Comparison of ENCODE assay signal across 18 cellular contexts in genomic region chr20:37318046-37318445, GRCh38. TPM values are rescaled to one million over a fixed set of nuclear protein-coding genes. Genes with fewer than 3 reads are reported as not detected.
A peak's percentile ranks its signal among the peaks of the same experiment; 100 is the strongest.
DNase-seq lines count a peak whose midpoint lies in the region; ATAC-seq and TF ChIP-seq lines count a peak whose summit lies in the region.
"Had no signal": no experiment of that assay in that cellular context is flagged by ENCODE, and none has a peak within 500 bp of the region (broad histone marks: within the 10 kb centered on the region; RNA-seq: fewer than 3 reads in every experiment).

No MANE protein-coding gene starts in this region.

- no peaks in the 10 kb centered on the region for H3K9me3 ChIP-seq in neural progenitor cell (ENCODE audit: low read depth)
- H3K9me3 ChIP-seq: breast epithelium, gastrocnemius medialis, ovary had no signal

- H4K20me1 ChIP-seq in GM23338 (replicated peaks; ENCODE audit: insufficient read depth) (peaks cover 8% of the 10 kb centered on the region; the same call in 1 of the 2 replicates), neural progenitor cell (ENCODE audit: low read depth) (no peaks in the 10 kb centered on the region)

- DNase-seq in CD14-positive monocyte (ENCODE audit: low spot score), result peak; percentile 37
- DNase-seq in GM23338 (ENCODE audit: low spot score), result no peak
- DNase-seq in activated naive CD8-positive, alpha-beta T cell treated with anti-CD3 and anti-CD28 coated beads, Interleukin-2, amount 50 U/mL, for 24 hours, result no peak
- no peak for DNase-seq in neural progenitor cell (ENCODE audit: low spot score)
- no peak for DNase-seq in NCI-H146 treated with DMSO at 0.1 percent for 48 hours (lab: John Stamatoyannopoulos, UW; ENCODE audit: unreplicated experiment)
- DNase-seq: activated CD4-positive, alpha-beta memory T cell treated with anti-CD3 and anti-CD28 coated beads for 36 hours; gastrocnemius medialis; left ventricle myocardium superior; NCI-H187 treated with DMSO at 0.1 percent for 48 hours; NCI-H446; stimulated activated CD4-positive, alpha-beta T cell treated with anti-CD3 and anti-CD28 coated beads, Interleukin-1b, Interleukin-23, amount 100 ng/mL, for 48 hours had no signal

- H2AFZ ChIP-seq in GM23338 (no peak overlapping the region), neural progenitor cell (replicated peaks) (no peak overlapping the region)

- H3K27ac Mint-ChIP-seq in CD14-positive monocyte, result peak overlapping the region; percentile 72 to 97 (median 84)
- H3K27ac Mint-ChIP-seq in GM23338, result peak overlapping the region; percentile 3; the same call in 1 of the 2 replicates
- H3K27ac Mint-ChIP-seq in activated naive CD8-positive, alpha-beta T cell treated with anti-CD3 and anti-CD28 coated beads, Interleukin-2, amount 50 U/mL, for 24 hours, result peak overlapping the region; percentile 44
- H3K27ac Mint-ChIP-seq in neural progenitor cell, result peak overlapping the region; percentile 60
- H3K27ac Mint-ChIP-seq: activated CD4-positive, alpha-beta memory T cell treated with anti-CD3 and anti-CD28 coated beads for 36 hours had no signal

- H3K4me1 ChIP-seq in GM23338 (ENCODE audit: insufficient read depth), result peaks cover 20% of the 10 kb centered on the region
- peaks cover 43% of the 10 kb centered on the region for H3K4me1 ChIP-seq in neural progenitor cell

- no peak overlapping the region for H3K9ac ChIP-seq in neural progenitor cell

- H3K36me3 ChIP-seq in GM23338 (ENCODE audit: insufficient read depth) (no peaks in the 10 kb centered on the region; the same call in 1 of the 2 replicates), neural progenitor cell (no peaks in the 10 kb centered on the region)
- H3K36me3 ChIP-seq: breast epithelium, ovary had no signal

- peak overlapping the region; percentile 85 for H3K27ac ChIP-seq in GM23338 (ENCODE audit: low read depth)
- peak overlapping the region; percentile 84 for H3K27ac ChIP-seq in neural progenitor cell
- H3K27ac ChIP-seq: gastrocnemius medialis, ovary had no signal

- H3K9me3 Mint-ChIP-seq in CD14-positive monocyte (peaks cover 0 to 2% (median 0%) of the 10 kb centered on the region in 7 donors), GM23338 (no peaks in the 10 kb centered on the region), neural progenitor cell (peaks cover 4% of the 10 kb centered on the region)
- no peaks in the 10 kb centered on the region for H3K9me3 Mint-ChIP-seq in activated naive CD8-positive, alpha-beta T cell treated with anti-CD3 and anti-CD28 coated beads, Interleukin-2, amount 50 U/mL, for 24 hours

- TF ChIP-seq CTCF in CD14-positive monocyte (IDR thresholded peaks at IDR 0.05) (no peak), GM23338 (conservative IDR thresholded peaks at IDR 0.05; ENCODE audit: low read depth in 2 of 2) (no peak), neural progenitor cell (IDR thresholded peaks at IDR 0.05) (no peak)

- intact Hi-C loops in CD14-positive monocyte (cut with micrococcal nuclease), result loop anchor here (2.0 to 10.0 kb wide), 2 partner anchors 15 to 67 kb away; no protein-coding TSS in a partner anchor

- peaks cover 0 to 2% (median 0%) of the 10 kb centered on the region in 3 donors for H3K27me3 Mint-ChIP-seq in CD14-positive monocyte (ENCODE audit: low read depth in 3 of 3)
- peaks cover 7% of the 10 kb centered on the region for H3K27me3 Mint-ChIP-seq in GM23338 (ENCODE audit: insufficient read depth, low read depth, poor library complexity)
- H3K27me3 Mint-ChIP-seq in activated naive CD8-positive, alpha-beta T cell treated with anti-CD3 and anti-CD28 coated beads, Interleukin-2, amount 50 U/mL, for 24 hours, result no peaks in the 10 kb centered on the region
- H3K27me3 Mint-ChIP-seq in neural progenitor cell (ENCODE audit: insufficient read depth, low read depth), result peaks cover 12% of the 10 kb centered on the region
- H3K27me3 Mint-ChIP-seq: activated CD4-positive, alpha-beta memory T cell treated with anti-CD3 and anti-CD28 coated beads for 36 hours had no signal

- no peak for ATAC-seq in GM23338
- ATAC-seq in activated naive CD8-positive, alpha-beta T cell treated with anti-CD3 and anti-CD28 coated beads, Interleukin-2, amount 50 U/mL, for 24 hours, result no peak
- no peak for ATAC-seq in GM21619 (IDR thresholded peaks at IDR 0.05; ENCODE audit: unreplicated experiment)
- no peak for ATAC-seq in HG03520 (IDR thresholded peaks at IDR 0.05; ENCODE audit: unreplicated experiment)
- ATAC-seq: gastrocnemius medialis, left ventricle myocardium superior, sciatic nerve had no signal

- H3K4me1 Mint-ChIP-seq in CD14-positive monocyte (peaks cover 56% of the 10 kb centered on the region), GM23338 (peaks cover 38% of the 10 kb centered on the region), neural progenitor cell (peaks cover 37% of the 10 kb centered on the region)
- H3K4me1 Mint-ChIP-seq in activated naive CD8-positive, alpha-beta T cell treated with anti-CD3 and anti-CD28 coated beads, Interleukin-2, amount 50 U/mL, for 24 hours, result peaks cover 30% of the 10 kb centered on the region

- no peaks in the 10 kb centered on the region for H3K27me3 ChIP-seq in GM23338 (ENCODE audit: insufficient read depth)
- H3K27me3 ChIP-seq in neural progenitor cell, result no peaks in the 10 kb centered on the region
- H3K27me3 ChIP-seq: breast epithelium, gastrocnemius medialis, ovary had no signal

- H3K36me3 Mint-ChIP-seq in CD14-positive monocyte, result peaks cover 50 to 51% of the 10 kb centered on the region in 2 donors
- peaks cover 3% of the 10 kb centered on the region; the same call in 2 of the 3 replicates for H3K36me3 Mint-ChIP-seq in GM23338 (ENCODE audit: low read depth)
- H3K36me3 Mint-ChIP-seq in activated naive CD8-positive, alpha-beta T cell treated with anti-CD3 and anti-CD28 coated beads, Interleukin-2, amount 50 U/mL, for 24 hours (ENCODE audit: low read depth), result peaks cover 6% of the 10 kb centered on the region
- peaks cover 14% of the 10 kb centered on the region for H3K36me3 Mint-ChIP-seq in neural progenitor cell

- H3K4me3 Mint-ChIP-seq in CD14-positive monocyte (peak overlapping the region; percentile 9 to 33), GM23338 (no peak overlapping the region), neural progenitor cell (no peak overlapping the region)
- H3K4me3 Mint-ChIP-seq in activated naive CD8-positive, alpha-beta T cell treated with anti-CD3 and anti-CD28 coated beads, Interleukin-2, amount 50 U/mL, for 24 hours, result no peak overlapping the region
- H3K4me3 Mint-ChIP-seq: activated CD4-positive, alpha-beta memory T cell treated with anti-CD3 and anti-CD28 coated beads for 36 hours had no signal

- H3K9me2 ChIP-seq in GM23338 (ENCODE audit: insufficient read depth), result 0 out of 2 replicates have a peak, but pooled peaks cover 4% of the 10 kb centered on the region

- no peak overlapping the region for H3K4me3 ChIP-seq in GM23338
- H3K4me3 ChIP-seq in neural progenitor cell, result no peak overlapping the region
- H3K4me3 ChIP-seq: breast epithelium, gastrocnemius medialis, ovary had no signal

- H3F3A ChIP-seq in GM23338 (replicated peaks; ENCODE audit: low read depth), result 0 out of 2 replicates have a peak, but pooled peaks cover 6% of the 10 kb centered on the region
- H3F3A ChIP-seq in neural progenitor cell (ENCODE audit: low read depth), result peaks cover 24% of the 10 kb centered on the region

- H3K4me2 ChIP-seq in GM23338 (no peak overlapping the region), neural progenitor cell (peak overlapping the region; percentile 67)

- no peaks in the 10 kb centered on the region for H3K79me2 ChIP-seq in GM23338 (replicated peaks; ENCODE audit: insufficient read depth)
- H3K79me2 ChIP-seq in neural progenitor cell (ENCODE audit: low read depth), result peaks cover 8% of the 10 kb centered on the region

TF ChIP-seq in GM23338, 12 proteins besides CTCF, POLR2A, EP300 and RAD21 (continues in another document):
- TF ChIP-seq POLR2AphosphoS5 (IDR thresholded peaks at IDR 0.05; ENCODE audit: low read depth), result no peak

RNA-seq across cellular contexts. Expression of gene SRC, which starts 27.9 kb away (rescaled TPM):
- 1 to 10 TPM; 4.9 to 6.8 TPM for polyA plus RNA-seq in CD14-positive monocyte
- total RNA-seq in GM23338 (2014; rRNA removed; shearing (Covaris generic)), result 25.9 and 34.6 TPM in 2 replicates
- polyA plus RNA-seq in GM23338 (2016; fragmentation: Nextera tagmentation; extraction: Ambion mirVana), result 7.1 and 8.0 TPM in 2 replicates
- total RNA-seq in neural progenitor cell (ENCODE audit: low replicate concordance), result 15.4 and 47.4 TPM in 2 replicates

RNA-seq across cellular contexts. Expression of gene MANBAL, which starts 28.6 kb away (rescaled TPM):
- polyA plus RNA-seq in CD14-positive monocyte, result 10 to 100 TPM; 17.1 to 17.3 TPM
- total RNA-seq in GM23338 (2014; rRNA removed; shearing (Covaris generic)), result 28.4 and 31.7 TPM in 2 replicates
- 44.2 and 48.1 TPM in 2 replicates for polyA plus RNA-seq in GM23338 (2016; fragmentation: Nextera tagmentation; extraction: Ambion mirVana)
- 32.7 and 44.8 TPM in 2 replicates for total RNA-seq in neural progenitor cell (ENCODE audit: low replicate concordance)

RNA-seq across cellular contexts. Expression of gene GHRH, which starts 56.4 kb away (rescaled TPM):
- polyA plus RNA-seq in CD14-positive monocyte (not detected), GM23338 (2016; fragmentation: Nextera tagmentation; extraction: Ambion mirVana) (0.40 TPM in 1 of 2 replicates, not detected in the other)
- total RNA-seq in GM23338 (2014; rRNA removed; shearing (Covaris generic)), result not detected in 2 replicates
- 3.2 TPM in 1 of 2 replicates, not detected in the other for total RNA-seq in neural progenitor cell (ENCODE audit: low replicate concordance)
- total RNA-seq: activated CD4-positive, alpha-beta memory T cell treated with anti-CD3 and anti-CD28 coated beads for 36 hours; breast epithelium; dermis microvascular lymphatic vessel endothelial cell; epithelial cell of proximal tubule; gastrocnemius medialis; left ventricle myocardium superior; ovary; sciatic nerve had no signal
- polyA plus RNA-seq: ovary had no signal

Comparison
In these comparisons a context has a peak if more than half of its experiments do, and no peak if none do; other contexts are left out.
1. H3K27ac Mint-ChIP-seq: peak in every context shown above with its lines; median percentile 84 in CD14-positive monocyte; 60 in neural progenitor cell; 44 in activated naive CD8-positive, alpha-beta T cell treated with anti-CD3 and anti-CD28 coated beads, Interleukin-2, amount 50 U/mL, for 24 hours; 3 in GM23338.
2. H3K4me3 Mint-ChIP-seq: peak in CD14-positive monocyte (2 of 2); none in GM23338 (single experiment), activated naive CD8-positive, alpha-beta T cell treated with anti-CD3 and anti-CD28 coated beads, Interleukin-2, amount 50 U/mL, for 24 hours (single experiment) and neural progenitor cell (single experiment).